In the genomic region with DNA sequence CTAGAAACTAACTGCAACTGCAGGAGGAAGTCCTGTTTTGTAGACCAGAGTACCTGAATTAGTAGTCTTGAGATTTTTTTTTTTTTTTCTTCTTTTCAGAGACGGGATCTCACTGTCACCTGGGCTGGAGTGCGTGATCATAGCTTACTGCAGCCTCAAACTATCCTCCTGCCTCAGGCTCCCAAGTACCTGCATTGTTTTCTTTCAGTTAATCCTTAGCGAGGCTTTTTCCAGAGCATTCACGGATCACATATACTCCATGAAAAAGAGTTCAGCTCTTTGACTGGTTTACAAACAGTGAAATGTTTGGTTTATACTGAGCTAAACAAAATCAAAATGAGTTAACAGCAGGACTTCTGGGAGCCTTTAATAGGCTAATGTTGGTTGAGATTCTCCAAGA, we compare ENCODE assay signal across 20 cellular contexts. TPM values are rescaled to one million over a fixed set of nuclear protein-coding genes. Genes with fewer than 3 reads are reported as not detected.
DNase-seq lines count a peak whose midpoint lies in the region; FAIRE-seq and TF ChIP-seq lines count a peak whose summit lies in the region.
"Had no signal": no experiment of that assay in that cellular context is flagged by ENCODE, and none has a peak within 500 bp of the region (broad histone marks: within the 10 kb centered on the region; RNA-seq: fewer than 3 reads in every experiment).

No MANE protein-coding gene starts in this region.

- DNase-seq in mesendoderm (no peak), DMS 273 treated with DMSO at 0.1 percent for 48 hours (lab: John Stamatoyannopoulos, UW) (no peak), G401 (ENCODE audit: low spot score) (no peak)
- DNase-seq: ACHN, C1 segment of cervical spinal cord, Kasumi-1, MG63, NCI-H1092, NCI-H1436 treated with DMSO at 0.1 percent for 48 hours, NCI-H2081, NCI-H524, PC-3, RPMI8226, SHP77 treated with DMSO at 0.1 percent for 48 hours, SK-N-SH had no signal

- H3K4me1 ChIP-seq in HUES6 (ENCODE audit: control insufficient read depth, insufficient read depth, low read length) (peaks cover 25% of the 10 kb centered on the region), mesendoderm (ENCODE audit: control insufficient read depth, low read depth, low read length) (no peaks in the 10 kb centered on the region)

- H2BK120ac ChIP-seq in mesendoderm (ENCODE audit: low read depth, low read length) = no peak overlapping the region

- H3K27me3 Mint-ChIP-seq in brain (peaks cover 7% of the 10 kb centered on the region), nephron (ENCODE audit: low read depth) (no peaks in the 10 kb centered on the region)

- no peak overlapping the region for H4K5ac ChIP-seq in mesendoderm (ENCODE audit: low read length)

- H3K23ac ChIP-seq in mesendoderm (ENCODE audit: low read length) = no peak overlapping the region

- no peak overlapping the region for H3K9ac ChIP-seq in HUES6 (ENCODE audit: low read length)
- no peak overlapping the region for H3K9ac ChIP-seq in mesendoderm (ENCODE audit: low read length)
- H3K9ac ChIP-seq: SK-N-SH had no signal

- H3K4me1 Mint-ChIP-seq in brain = peaks cover 26% of the 10 kb centered on the region
- peaks cover 25% of the 10 kb centered on the region for H3K4me1 Mint-ChIP-seq in nephron

- TF ChIP-seq CTCF in brain (conservative IDR thresholded peaks at IDR 0.05) (no peak), nephron (IDR thresholded peaks at IDR 0.05; ENCODE audit: unreplicated experiment in 3 of 3) (no peak)

- no peak overlapping the region for H3K4me3 ChIP-seq in HUES6 (ENCODE audit: low read depth, low read length)
- H3K4me3 ChIP-seq in mesendoderm (ENCODE audit: low read length) = no peak overlapping the region
- H3K4me3 ChIP-seq: GM12878, MG63 had no signal

- H3K18ac ChIP-seq in mesendoderm (ENCODE audit: low read length) = no peak overlapping the region

- no CpG with 5 or more reads among the region's 4 CpGs for WGBS in mesendoderm (ENCODE audit: extremely low coverage, insufficient coverage, low lambda C conversion rate)

- H3K27ac Mint-ChIP-seq in brain (peak overlapping the region in 4 of 5 experiments; percentile 11 to 34 (median 28)), nephron (peak overlapping the region; percentile 26 to 48 (median 30))

- H3K9me3 ChIP-seq in HUES6 (ENCODE audit: control insufficient read depth, insufficient read depth, low read depth, low read length) = no peaks in the 10 kb centered on the region
- H3K9me3 ChIP-seq: MG63, SK-N-SH had no signal

- H3K56ac ChIP-seq in mesendoderm (ENCODE audit: low read length) = no peak overlapping the region

- no peak overlapping the region for H2BK5ac ChIP-seq in mesendoderm (ENCODE audit: low read length)

- FAIRE-seq in G401.6 (lab: Jason Lieb, UNC) = peak; percentile 44
- FAIRE-seq: GM12878 had no signal

- H4K8ac ChIP-seq in mesendoderm (ENCODE audit: low read depth, low read length) = no peak overlapping the region

- H3K9me3 Mint-ChIP-seq in brain (no peaks in the 10 kb centered on the region), nephron (no peaks in the 10 kb centered on the region)

- peaks cover 16% of the 10 kb centered on the region for H3K36me3 Mint-ChIP-seq in brain
- peaks cover 23% of the 10 kb centered on the region for H3K36me3 Mint-ChIP-seq in nephron (ENCODE audit: low read depth)

- peaks cover 9% of the 10 kb centered on the region; the same call in 1 of the 2 replicates for H3K36me3 ChIP-seq in HUES6 (ENCODE audit: control insufficient read depth, insufficient read depth, low read length)
- H3K36me3 ChIP-seq in mesendoderm (ENCODE audit: control insufficient read depth, insufficient read depth, low read length) = no peaks in the 10 kb centered on the region

- H2BK15ac ChIP-seq in mesendoderm (replicated peaks; ENCODE audit: low read depth) = no peak overlapping the region

- no peaks in the 10 kb centered on the region for H3K79me1 ChIP-seq in mesendoderm (ENCODE audit: low read length)

- H3K27me3 ChIP-seq in HUES6 (ENCODE audit: control insufficient read depth, insufficient read depth, low read length) (no peaks in the 10 kb centered on the region; the same call in 1 of the 2 replicates), mesendoderm (ENCODE audit: insufficient read depth, low read length, poor library complexity) (no peaks in the 10 kb centered on the region)
- H3K27me3 ChIP-seq: MG63 had no signal

- no peak overlapping the region for H2AK5ac ChIP-seq in mesendoderm (ENCODE audit: low read length)

- 0 out of 2 replicates have a peak overlapping the region, but pooled peaks have one; percentile 31 for H3K27ac ChIP-seq in HUES6 (ENCODE audit: low read depth, low read length)
- no peak overlapping the region for H3K27ac ChIP-seq in mesendoderm (ENCODE audit: low read depth, low read length)

- no peak overlapping the region for H3K4me3 Mint-ChIP-seq in brain
- H3K4me3 Mint-ChIP-seq in nephron = no peak overlapping the region

- in situ Hi-C loops in G401 (cut with HindIII; ENCODE audit: low sequenced_read_pairs) = no loop called here

- no peak overlapping the region for H3K4me2 ChIP-seq in mesendoderm (ENCODE audit: low read length)
- H3K4me2 ChIP-seq: SK-N-SH had no signal

- no peaks in the 10 kb centered on the region for H3K79me2 ChIP-seq in mesendoderm (ENCODE audit: control insufficient read depth, insufficient read depth, low read length)

- no peak overlapping the region for H3K4ac ChIP-seq in mesendoderm (ENCODE audit: low read depth, low read length)

RNA-seq across cellular contexts. Expression of gene KLHL15, which starts 45.8 kb away (rescaled TPM):
- polyA plus RNA-seq in brain (ENCODE audit: insufficient read depth, low read depth, low replicate concordance) = 3.0 TPM
- polyA plus RNA-seq in mesendoderm (2013, experiment 1 of 2) = 3.3 TPM
- 3.4 TPM for polyA plus RNA-seq in mesendoderm (2013, experiment 2 of 2)
- 5.2 and 8.1 TPM in 2 replicates for total RNA-seq in G401 (2014; rRNA removed; shearing (Covaris generic))
